ENCODE assay signal across 1 cellular context in the genomic region with DNA sequence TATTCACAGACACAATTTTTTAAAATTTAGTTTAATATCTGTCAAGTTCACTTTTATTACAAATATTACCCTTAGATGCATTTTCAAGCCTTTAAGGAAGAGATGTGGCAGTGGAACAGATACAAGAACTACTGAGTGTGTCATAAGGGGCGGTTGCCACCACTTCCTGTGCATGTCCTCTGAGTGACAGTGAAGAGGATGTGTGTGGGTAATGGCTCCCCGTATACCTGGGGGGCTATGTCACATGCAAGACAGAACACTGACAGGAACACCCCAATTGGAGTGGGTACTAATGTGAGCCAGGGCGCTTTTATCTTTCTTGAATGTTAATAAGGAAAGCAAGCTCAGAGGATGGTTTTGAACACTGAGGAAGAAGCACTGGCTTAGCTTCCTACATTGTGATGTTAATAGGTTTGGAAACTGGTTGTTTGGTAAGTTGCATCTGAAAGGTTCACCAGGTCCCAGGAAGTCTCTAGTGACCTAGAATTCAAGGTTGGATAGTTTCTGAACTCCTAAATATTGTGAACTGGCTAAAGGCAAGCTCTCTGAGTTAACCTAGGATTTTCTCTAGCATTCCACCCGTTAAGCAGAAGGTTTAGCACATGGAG.
TF ChIP-seq lines count a peak whose summit lies in the region.

No MANE protein-coding gene starts in this region.

TF ChIP-seq in GM23338, 12 proteins besides CTCF, POLR2A, EP300 and RAD21 (continued from another document):
- TF ChIP-seq, protein P1, sequence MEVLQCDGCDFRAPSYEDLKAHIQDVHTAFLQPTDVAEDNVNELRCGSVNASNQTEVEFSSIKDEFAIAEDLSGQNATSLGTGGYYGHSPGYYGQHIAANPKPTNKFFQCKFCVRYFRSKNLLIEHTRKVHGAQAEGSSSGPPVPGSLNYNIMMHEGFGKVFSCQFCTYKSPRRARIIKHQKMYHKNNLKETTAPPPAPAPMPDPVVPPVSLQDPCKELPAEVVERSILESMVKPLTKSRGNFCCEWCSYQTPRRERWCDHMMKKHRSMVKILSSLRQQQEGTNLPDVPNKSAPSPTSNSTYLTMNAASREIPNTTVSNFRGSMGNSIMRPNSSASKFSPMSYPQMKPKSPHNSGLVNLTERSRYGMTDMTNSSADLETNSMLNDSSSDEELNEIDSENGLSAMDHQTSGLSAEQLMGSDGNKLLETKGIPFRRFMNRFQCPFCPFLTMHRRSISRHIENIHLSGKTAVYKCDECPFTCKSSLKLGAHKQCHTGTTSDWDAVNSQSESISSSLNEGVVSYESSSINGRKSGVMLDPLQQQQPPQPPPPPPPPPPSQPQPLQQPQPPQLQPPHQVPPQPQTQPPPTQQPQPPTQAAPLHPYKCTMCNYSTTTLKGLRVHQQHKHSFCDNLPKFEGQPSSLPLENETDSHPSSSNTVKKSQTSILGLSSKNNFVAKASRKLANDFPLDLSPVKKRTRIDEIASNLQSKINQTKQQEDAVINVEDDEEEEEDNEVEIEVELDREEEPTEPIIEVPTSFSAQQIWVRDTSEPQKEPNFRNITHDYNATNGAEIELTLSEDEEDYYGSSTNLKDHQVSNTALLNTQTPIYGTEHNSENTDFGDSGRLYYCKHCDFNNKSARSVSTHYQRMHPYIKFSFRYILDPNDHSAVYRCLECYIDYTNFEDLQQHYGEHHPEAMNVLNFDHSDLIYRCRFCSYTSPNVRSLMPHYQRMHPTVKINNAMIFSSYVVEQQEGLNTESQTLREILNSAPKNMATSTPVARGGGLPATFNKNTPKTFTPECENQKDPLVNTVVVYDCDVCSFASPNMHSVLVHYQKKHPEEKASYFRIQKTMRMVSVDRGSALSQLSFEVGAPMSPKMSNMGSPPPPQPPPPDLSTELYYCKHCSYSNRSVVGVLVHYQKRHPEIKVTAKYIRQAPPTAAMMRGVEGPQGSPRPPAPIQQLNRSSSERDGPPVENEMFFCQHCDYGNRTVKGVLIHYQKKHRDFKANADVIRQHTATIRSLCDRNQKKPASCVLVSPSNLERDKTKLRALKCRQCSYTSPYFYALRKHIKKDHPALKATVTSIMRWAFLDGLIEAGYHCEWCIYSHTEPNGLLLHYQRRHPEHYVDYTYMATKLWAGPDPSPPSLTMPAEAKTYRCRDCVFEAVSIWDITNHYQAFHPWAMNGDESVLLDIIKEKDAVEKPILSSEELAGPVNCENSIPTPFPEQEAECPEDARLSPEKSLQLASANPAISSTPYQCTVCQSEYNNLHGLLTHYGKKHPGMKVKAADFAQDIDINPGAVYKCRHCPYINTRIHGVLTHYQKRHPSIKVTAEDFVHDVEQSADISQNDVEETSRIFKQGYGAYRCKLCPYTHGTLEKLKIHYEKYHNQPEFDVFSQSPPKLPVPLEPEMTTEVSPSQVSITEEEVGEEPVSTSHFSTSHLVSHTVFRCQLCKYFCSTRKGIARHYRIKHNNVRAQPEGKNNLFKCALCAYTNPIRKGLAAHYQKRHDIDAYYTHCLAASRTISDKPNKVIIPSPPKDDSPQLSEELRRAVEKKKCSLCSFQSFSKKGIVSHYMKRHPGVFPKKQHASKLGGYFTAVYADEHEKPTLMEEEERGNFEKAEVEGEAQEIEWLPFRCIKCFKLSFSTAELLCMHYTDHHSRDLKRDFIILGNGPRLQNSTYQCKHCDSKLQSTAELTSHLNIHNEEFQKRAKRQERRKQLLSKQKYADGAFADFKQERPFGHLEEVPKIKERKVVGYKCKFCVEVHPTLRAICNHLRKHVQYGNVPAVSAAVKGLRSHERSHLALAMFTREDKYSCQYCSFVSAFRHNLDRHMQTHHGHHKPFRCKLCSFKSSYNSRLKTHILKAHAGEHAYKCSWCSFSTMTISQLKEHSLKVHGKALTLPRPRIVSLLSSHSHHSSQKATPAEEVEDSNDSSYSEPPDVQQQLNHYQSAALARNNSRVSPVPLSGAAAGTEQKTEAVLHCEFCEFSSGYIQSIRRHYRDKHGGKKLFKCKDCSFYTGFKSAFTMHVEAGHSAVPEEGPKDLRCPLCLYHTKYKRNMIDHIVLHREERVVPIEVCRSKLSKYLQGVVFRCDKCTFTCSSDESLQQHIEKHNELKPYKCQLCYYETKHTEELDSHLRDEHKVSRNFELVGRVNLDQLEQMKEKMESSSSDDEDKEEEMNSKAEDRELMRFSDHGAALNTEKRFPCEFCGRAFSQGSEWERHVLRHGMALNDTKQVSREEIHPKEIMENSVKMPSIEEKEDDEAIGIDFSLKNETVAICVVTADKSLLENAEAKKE (CRISPR knock-in tag; IDR thresholded peaks at IDR 0.05): no peak
- TF ChIP-seq ZNF331 (CRISPR knock-in tag; IDR thresholded peaks at IDR 0.05; ENCODE audit: low read depth) (no peak), EZH2phosphoT487 (IDR thresholded peaks at IDR 0.05; ENCODE audit: unreplicated experiment) (no peak), STAT1 (IDR thresholded peaks at IDR 0.05; ENCODE audit: unreplicated experiment) (no peak), ZNF114 (CRISPR knock-in tag; IDR thresholded peaks at IDR 0.05) (no peak), NANOG (IDR thresholded peaks at IDR 0.05; ENCODE audit: borderline replicate concordance) (no peak), JUNB (IDR thresholded peaks at IDR 0.05; ENCODE audit: unreplicated experiment) (no peak), CREB1 (CRISPR knock-in tag; IDR thresholded peaks at IDR 0.05; ENCODE audit: low read depth) (no peak)
- TF ChIP-seq, protein P2, sequence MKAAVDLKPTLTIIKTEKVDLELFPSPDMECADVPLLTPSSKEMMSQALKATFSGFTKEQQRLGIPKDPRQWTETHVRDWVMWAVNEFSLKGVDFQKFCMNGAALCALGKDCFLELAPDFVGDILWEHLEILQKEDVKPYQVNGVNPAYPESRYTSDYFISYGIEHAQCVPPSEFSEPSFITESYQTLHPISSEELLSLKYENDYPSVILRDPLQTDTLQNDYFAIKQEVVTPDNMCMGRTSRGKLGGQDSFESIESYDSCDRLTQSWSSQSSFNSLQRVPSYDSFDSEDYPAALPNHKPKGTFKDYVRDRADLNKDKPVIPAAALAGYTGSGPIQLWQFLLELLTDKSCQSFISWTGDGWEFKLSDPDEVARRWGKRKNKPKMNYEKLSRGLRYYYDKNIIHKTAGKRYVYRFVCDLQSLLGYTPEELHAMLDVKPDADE (IDR thresholded peaks at IDR 0.05): no peak
- TF ChIP-seq, protein P3, sequence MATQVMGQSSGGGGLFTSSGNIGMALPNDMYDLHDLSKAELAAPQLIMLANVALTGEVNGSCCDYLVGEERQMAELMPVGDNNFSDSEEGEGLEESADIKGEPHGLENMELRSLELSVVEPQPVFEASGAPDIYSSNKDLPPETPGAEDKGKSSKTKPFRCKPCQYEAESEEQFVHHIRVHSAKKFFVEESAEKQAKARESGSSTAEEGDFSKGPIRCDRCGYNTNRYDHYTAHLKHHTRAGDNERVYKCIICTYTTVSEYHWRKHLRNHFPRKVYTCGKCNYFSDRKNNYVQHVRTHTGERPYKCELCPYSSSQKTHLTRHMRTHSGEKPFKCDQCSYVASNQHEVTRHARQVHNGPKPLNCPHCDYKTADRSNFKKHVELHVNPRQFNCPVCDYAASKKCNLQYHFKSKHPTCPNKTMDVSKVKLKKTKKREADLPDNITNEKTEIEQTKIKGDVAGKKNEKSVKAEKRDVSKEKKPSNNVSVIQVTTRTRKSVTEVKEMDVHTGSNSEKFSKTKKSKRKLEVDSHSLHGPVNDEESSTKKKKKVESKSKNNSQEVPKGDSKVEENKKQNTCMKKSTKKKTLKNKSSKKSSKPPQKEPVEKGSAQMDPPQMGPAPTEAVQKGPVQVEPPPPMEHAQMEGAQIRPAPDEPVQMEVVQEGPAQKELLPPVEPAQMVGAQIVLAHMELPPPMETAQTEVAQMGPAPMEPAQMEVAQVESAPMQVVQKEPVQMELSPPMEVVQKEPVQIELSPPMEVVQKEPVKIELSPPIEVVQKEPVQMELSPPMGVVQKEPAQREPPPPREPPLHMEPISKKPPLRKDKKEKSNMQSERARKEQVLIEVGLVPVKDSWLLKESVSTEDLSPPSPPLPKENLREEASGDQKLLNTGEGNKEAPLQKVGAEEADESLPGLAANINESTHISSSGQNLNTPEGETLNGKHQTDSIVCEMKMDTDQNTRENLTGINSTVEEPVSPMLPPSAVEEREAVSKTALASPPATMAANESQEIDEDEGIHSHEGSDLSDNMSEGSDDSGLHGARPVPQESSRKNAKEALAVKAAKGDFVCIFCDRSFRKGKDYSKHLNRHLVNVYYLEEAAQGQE (IDR thresholded peaks at IDR 0.05; ENCODE audit: unreplicated experiment): no peak
TF ChIP-seq in GM23338: peak in this region for 0.
